ENCODE assay signal across 2 cellular contexts in the genomic region with DNA sequence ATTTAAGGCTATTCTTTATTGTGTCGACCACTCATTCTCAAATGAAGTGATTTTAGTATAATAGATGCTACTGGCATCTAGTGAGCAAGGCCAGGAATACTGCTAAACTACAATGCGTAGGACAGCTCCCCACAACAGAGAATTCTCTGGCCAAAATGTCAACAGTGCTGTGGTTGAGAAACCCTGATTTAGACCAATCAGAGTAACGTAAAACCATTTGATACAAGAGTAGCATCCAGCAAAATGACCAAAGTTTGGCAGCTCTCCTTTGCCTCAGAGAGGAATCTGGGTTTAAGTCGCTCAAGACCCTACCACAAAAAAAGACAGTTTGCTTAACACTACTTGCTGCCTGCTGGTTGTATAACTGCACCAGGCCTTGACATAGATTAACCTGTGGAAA.
TF ChIP-seq lines count a peak whose summit lies in the region.

No MANE protein-coding gene starts in this region.

TF ChIP-seq in neural cell, 6 proteins besides CTCF, POLR2A, EP300 and RAD21:
- no peak for TF ChIP-seq EZH2 (IDR thresholded peaks at IDR 0.05; ENCODE audit: borderline replicate concordance, insufficient read depth, low read length, poor library complexity, severe bottlenecking)
- TF ChIP-seq, protein P1, sequence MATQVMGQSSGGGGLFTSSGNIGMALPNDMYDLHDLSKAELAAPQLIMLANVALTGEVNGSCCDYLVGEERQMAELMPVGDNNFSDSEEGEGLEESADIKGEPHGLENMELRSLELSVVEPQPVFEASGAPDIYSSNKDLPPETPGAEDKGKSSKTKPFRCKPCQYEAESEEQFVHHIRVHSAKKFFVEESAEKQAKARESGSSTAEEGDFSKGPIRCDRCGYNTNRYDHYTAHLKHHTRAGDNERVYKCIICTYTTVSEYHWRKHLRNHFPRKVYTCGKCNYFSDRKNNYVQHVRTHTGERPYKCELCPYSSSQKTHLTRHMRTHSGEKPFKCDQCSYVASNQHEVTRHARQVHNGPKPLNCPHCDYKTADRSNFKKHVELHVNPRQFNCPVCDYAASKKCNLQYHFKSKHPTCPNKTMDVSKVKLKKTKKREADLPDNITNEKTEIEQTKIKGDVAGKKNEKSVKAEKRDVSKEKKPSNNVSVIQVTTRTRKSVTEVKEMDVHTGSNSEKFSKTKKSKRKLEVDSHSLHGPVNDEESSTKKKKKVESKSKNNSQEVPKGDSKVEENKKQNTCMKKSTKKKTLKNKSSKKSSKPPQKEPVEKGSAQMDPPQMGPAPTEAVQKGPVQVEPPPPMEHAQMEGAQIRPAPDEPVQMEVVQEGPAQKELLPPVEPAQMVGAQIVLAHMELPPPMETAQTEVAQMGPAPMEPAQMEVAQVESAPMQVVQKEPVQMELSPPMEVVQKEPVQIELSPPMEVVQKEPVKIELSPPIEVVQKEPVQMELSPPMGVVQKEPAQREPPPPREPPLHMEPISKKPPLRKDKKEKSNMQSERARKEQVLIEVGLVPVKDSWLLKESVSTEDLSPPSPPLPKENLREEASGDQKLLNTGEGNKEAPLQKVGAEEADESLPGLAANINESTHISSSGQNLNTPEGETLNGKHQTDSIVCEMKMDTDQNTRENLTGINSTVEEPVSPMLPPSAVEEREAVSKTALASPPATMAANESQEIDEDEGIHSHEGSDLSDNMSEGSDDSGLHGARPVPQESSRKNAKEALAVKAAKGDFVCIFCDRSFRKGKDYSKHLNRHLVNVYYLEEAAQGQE (IDR thresholded peaks at IDR 0.05; ENCODE audit: borderline replicate concordance) = no peak
- TF ChIP-seq MXI1 (conservative IDR thresholded peaks at IDR 0.05; ENCODE audit: poor library complexity, severe bottlenecking) = no peak

TF ChIP-seq in GM12891, 5 proteins besides CTCF, POLR2A, EP300 and RAD21 (continued from another document):
- TF ChIP-seq PAX5 (IDR thresholded peaks at IDR 0.05; ENCODE audit: insufficient read depth, low read length, severe bottlenecking) = no peak
- no peak for TF ChIP-seq POU2F2 (IDR thresholded peaks at IDR 0.05; ENCODE audit: low read depth, low read length)
- no peak for TF ChIP-seq POLR2AphosphoS5 (IDR thresholded peaks at IDR 0.05; ENCODE audit: low read depth, low read length)
